ENCODE assay signal across 22 cellular contexts in the genomic region with DNA sequence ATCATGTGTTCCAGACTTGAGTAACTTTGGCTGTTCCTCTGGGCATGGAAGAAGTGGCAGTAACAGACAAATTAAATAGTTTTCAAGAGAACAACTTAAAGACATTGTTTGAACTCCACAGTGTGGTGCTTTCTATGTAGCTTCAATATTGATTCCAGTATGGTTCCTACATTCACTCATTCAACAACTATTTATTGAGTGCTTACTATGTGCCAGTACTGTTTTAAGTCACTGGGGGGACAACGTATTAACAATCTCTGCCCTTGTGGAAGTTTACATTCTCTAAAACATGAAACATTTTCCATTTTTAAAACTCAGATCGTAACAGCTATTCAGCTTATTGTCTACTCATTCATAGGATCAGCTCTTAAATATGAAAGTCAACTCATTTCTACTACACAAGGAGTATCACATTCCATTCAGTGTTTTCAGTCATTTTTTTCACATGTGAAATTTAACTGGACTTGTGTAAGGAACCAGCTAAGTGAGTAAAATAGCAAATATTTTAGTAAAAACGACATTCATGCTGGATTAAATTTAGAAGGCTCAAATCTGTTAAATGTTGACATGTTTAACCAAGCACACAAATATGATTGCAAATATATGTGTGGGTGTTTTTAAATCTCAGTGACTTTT.
DNase-seq lines count a peak whose midpoint lies in the region; ATAC-seq and TF ChIP-seq lines count a peak whose summit lies in the region.
"Had no signal": no experiment of that assay in that cellular context is flagged by ENCODE, and none has a peak within 500 bp of the region (broad histone marks: within the 10 kb centered on the region; RNA-seq: fewer than 3 reads in every experiment).

No MANE protein-coding gene starts in this region.

- no peak for DNase-seq in stimulated activated naive CD8-positive, alpha-beta T cell treated with anti-CD3 and anti-CD28 coated beads, Interleukin-15, amount 100 ng/mL, for 72 hours
- peak; percentile 11 for DNase-seq in fibroblast of gingiva (ENCODE audit: low read depth)
- DNase-seq in tibial artery: no peak
- no peak for DNase-seq in DMS153 treated with DMSO at 0.1 percent for 48 hours (lab: John Stamatoyannopoulos, UW; ENCODE audit: unreplicated experiment)
- DNase-seq in caudate nucleus (lab: John Stamatoyannopoulos, UW): no peak
- DNase-seq in effector memory CD4-positive, alpha-beta T cell: no peak
- DNase-seq: C1 segment of cervical spinal cord; CD8-positive, alpha-beta memory T cell; DMS79 treated with DMSO at 0.1 percent for 48 hours; HCEC 1CT; Karpas-422; NCI-H1048; NCI-H1436 treated with DMSO at 0.1 percent for 48 hours; NCI-H2029; NCI-H2171 treated with DMSO at 0.1 percent for 48 hours; NCI-H446; PC-9; SJCRH30 had no signal

- H3K27ac Mint-ChIP-seq in stimulated activated naive CD8-positive, alpha-beta T cell treated with anti-CD3 and anti-CD28 coated beads, Interleukin-15, Interleukin-2, amounts not matched to agents 100 ng/mL and 50 ng/mL, for 24 hours: peak overlapping the region; percentile 42
- no peak overlapping the region for H3K27ac Mint-ChIP-seq in stimulated activated naive CD8-positive, alpha-beta T cell treated with anti-CD3 and anti-CD28 coated beads, Interleukin-15, amount 100 ng/mL, for 72 hours
- H3K27ac Mint-ChIP-seq: IgD-negative memory B cell had no signal

- no peaks in the 10 kb centered on the region for H3K36me3 ChIP-seq in tibial artery
- H3K36me3 ChIP-seq in effector memory CD4-positive, alpha-beta T cell (ENCODE audit: control insufficient read depth, insufficient read depth, low read length): no peaks in the 10 kb centered on the region
- H3K36me3 ChIP-seq: SJCRH30 had no signal

- no peaks in the 10 kb centered on the region for H3K9me3 ChIP-seq in tibial artery
- H3K9me3 ChIP-seq in effector memory CD4-positive, alpha-beta T cell (ENCODE audit: control insufficient read depth, low read length): no peaks in the 10 kb centered on the region
- H3K9me3 ChIP-seq: SJCRH30 had no signal

- H3K27me3 ChIP-seq in tibial artery: no peaks in the 10 kb centered on the region
- H3K27me3 ChIP-seq in effector memory CD4-positive, alpha-beta T cell (replicated peaks; ENCODE audit: control insufficient read depth, insufficient read depth, low read length, poor library complexity, severe bottlenecking): no peaks in the 10 kb centered on the region
- H3K27me3 ChIP-seq: SJCRH30 had no signal

- peaks cover 0 to 30% (median 6%) of the 10 kb centered on the region in 4 donors for H3K4me1 ChIP-seq in tibial artery
- no peaks in the 10 kb centered on the region for H3K4me1 ChIP-seq in effector memory CD4-positive, alpha-beta T cell (ENCODE audit: control insufficient read depth, insufficient read depth, low read length, poor library complexity, severe bottlenecking)

- H3K27ac ChIP-seq in VCaP: peak overlapping the region; percentile 77
- H3K27ac ChIP-seq in tibial artery: peak overlapping the region; percentile 45 to 55
- H3K27ac ChIP-seq in caudate nucleus (ENCODE audit: low read depth, low read length): no peak overlapping the region
- H3K27ac ChIP-seq in effector memory CD4-positive, alpha-beta T cell (ENCODE audit: insufficient read depth, low read length, poor library complexity, severe bottlenecking): no peak overlapping the region
- H3K27ac ChIP-seq: PC-9, RWPE1, SJCRH30 had no signal

- no peak for TF ChIP-seq CTCF in VCaP (conservative IDR thresholded peaks at IDR 0.05)
- no peak for TF ChIP-seq CTCF in tibial artery (IDR thresholded peaks at IDR 0.05)

- peaks cover 18% of the 10 kb centered on the region for H3K36me3 Mint-ChIP-seq in stimulated activated naive CD8-positive, alpha-beta T cell treated with anti-CD3 and anti-CD28 coated beads, Interleukin-15, Interleukin-2, amounts not matched to agents 100 ng/mL and 50 ng/mL, for 24 hours (ENCODE audit: low read depth)

- H3K27me3 Mint-ChIP-seq in stimulated activated naive CD8-positive, alpha-beta T cell treated with anti-CD3 and anti-CD28 coated beads, Interleukin-15, Interleukin-2, amounts not matched to agents 100 ng/mL and 50 ng/mL, for 24 hours: no peaks in the 10 kb centered on the region
- H3K27me3 Mint-ChIP-seq in stimulated activated naive CD8-positive, alpha-beta T cell treated with anti-CD3 and anti-CD28 coated beads, Interleukin-15, amount 100 ng/mL, for 72 hours: no peaks in the 10 kb centered on the region
- H3K27me3 Mint-ChIP-seq: CD8-positive, alpha-beta memory T cell; IgD-negative memory B cell had no signal

- H3K4me3 ChIP-seq in tibial artery: no peak overlapping the region
- H3K4me3 ChIP-seq in effector memory CD4-positive, alpha-beta T cell (ENCODE audit: insufficient read depth, low read depth, low read length, poor library complexity, severe bottlenecking): no peak overlapping the region
- H3K4me3 ChIP-seq: PC-9, SJCRH30 had no signal

- H3K4me1 Mint-ChIP-seq in stimulated activated naive CD8-positive, alpha-beta T cell treated with anti-CD3 and anti-CD28 coated beads, Interleukin-15, Interleukin-2, amounts not matched to agents 100 ng/mL and 50 ng/mL, for 24 hours (ENCODE audit: low read depth): peaks cover 39% of the 10 kb centered on the region
- peaks cover 31% of the 10 kb centered on the region for H3K4me1 Mint-ChIP-seq in stimulated activated naive CD8-positive, alpha-beta T cell treated with anti-CD3 and anti-CD28 coated beads, Interleukin-15, amount 100 ng/mL, for 72 hours

- intact Hi-C loops in tibial artery (cut with DNase I; ENCODE audit: low total_unique reads): no loop called here

- peaks cover 5% of the 10 kb centered on the region for H3K9me3 Mint-ChIP-seq in stimulated activated naive CD8-positive, alpha-beta T cell treated with anti-CD3 and anti-CD28 coated beads, Interleukin-15, Interleukin-2, amounts not matched to agents 100 ng/mL and 50 ng/mL, for 24 hours
- H3K9me3 Mint-ChIP-seq in stimulated activated naive CD8-positive, alpha-beta T cell treated with anti-CD3 and anti-CD28 coated beads, Interleukin-15, amount 100 ng/mL, for 72 hours: peaks cover 0 to 5% of the 10 kb centered on the region in 2 donors

- no peak for ATAC-seq in stimulated activated naive CD8-positive, alpha-beta T cell treated with anti-CD3 and anti-CD28 coated beads, Interleukin-15, amount 100 ng/mL, for 72 hours

- H3K4me3 Mint-ChIP-seq in stimulated activated naive CD8-positive, alpha-beta T cell treated with anti-CD3 and anti-CD28 coated beads, Interleukin-15, Interleukin-2, amounts not matched to agents 100 ng/mL and 50 ng/mL, for 24 hours: no peak overlapping the region
- H3K4me3 Mint-ChIP-seq in stimulated activated naive CD8-positive, alpha-beta T cell treated with anti-CD3 and anti-CD28 coated beads, Interleukin-15, amount 100 ng/mL, for 72 hours: no peak overlapping the region
- H3K4me3 Mint-ChIP-seq: CD8-positive, alpha-beta memory T cell; IgD-negative memory B cell had no signal

Comparison
In these comparisons a context has a peak if more than half of its experiments do, and no peak if none do; other contexts are left out.
1. H3K27ac ChIP-seq: peak in VCaP (single experiment) and tibial artery (2 of 2); none in caudate nucleus (single experiment) and effector memory CD4-positive, alpha-beta T cell (single experiment).